In the genomic region with DNA sequence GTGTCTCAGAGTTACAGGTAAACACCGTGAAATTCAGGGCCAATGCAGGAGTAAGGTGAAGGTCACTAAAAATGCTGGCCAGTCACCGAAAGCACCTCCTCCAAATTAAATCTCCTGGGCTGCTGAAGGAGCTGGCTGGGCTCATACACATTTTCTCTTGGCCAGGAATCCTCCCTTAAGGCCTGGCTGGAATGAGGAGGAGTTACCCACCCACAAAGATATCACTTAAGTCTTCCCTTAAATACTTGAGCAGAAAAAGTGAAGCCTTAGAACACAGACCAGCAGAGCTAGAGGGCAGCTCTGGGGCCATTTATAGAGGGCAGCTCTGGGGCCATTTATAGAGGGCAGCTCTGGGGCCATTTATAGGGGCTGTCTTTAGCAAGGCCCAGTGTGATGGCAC, we compare ENCODE assay signal across 14 cellular contexts. TPM values are rescaled to one million over a fixed set of nuclear protein-coding genes. Genes with fewer than 3 reads are reported as not detected.
DNase-seq lines count a peak whose midpoint lies in the region; ATAC-seq and TF ChIP-seq lines count a peak whose summit lies in the region.
"Had no signal": no experiment of that assay in that cellular context is flagged by ENCODE, and none has a peak within 500 bp of the region (broad histone marks: within the 10 kb centered on the region; RNA-seq: fewer than 3 reads in every experiment).

No MANE protein-coding gene starts in this region.

- no peak for ATAC-seq in Right ventricle myocardium superior (ENCODE audit: poor library complexity)
- ATAC-seq in left ventricle myocardium superior = no peak
- peak; percentile 30 for ATAC-seq in omental fat pad (ENCODE audit: low FRiP score)
- ATAC-seq in HG03521 (IDR thresholded peaks at IDR 0.05; ENCODE audit: unreplicated experiment) = no peak

- TF ChIP-seq CTCF in omental fat pad (IDR thresholded peaks at IDR 0.05) = no peak

- intact Hi-C loops in Right ventricle myocardium superior (cut with DNase I) (no loop called here), left ventricle myocardium superior (cut with micrococcal nuclease) (no loop called here), posterior vena cava (cut with DNase I) (no loop called here)

- DNase-seq in Right ventricle myocardium superior (peak; percentile 14), left ventricle myocardium superior (no peak), kidney glomerular epithelial cell (lab: John Stamatoyannopoulos, UW) (peak; percentile 19), omental fat pad (ENCODE audit: low spot score) (no peak), NCI-H2029 (lab: John Stamatoyannopoulos, UW) (no peak), posterior vena cava (ENCODE audit: low spot score) (no peak)
- DNase-seq: 8988T; AML-193; Caco-2; CD8-positive, alpha-beta memory T cell; DMS53; GF-D8 had no signal

RNA-seq across cellular contexts. Expression of a gene that starts 46.3 kb away (rescaled TPM):
- total RNA-seq in Right ventricle myocardium superior (40.9 TPM), left ventricle myocardium superior (46.6 TPM), omental fat pad (100 to 1,000 TPM in 3 of 4 donors, 10 to 100 TPM in 1; 92.8 to 402 (median 260) TPM), posterior vena cava (100 to 1,000 TPM; 152 to 276 TPM)

RNA-seq across cellular contexts. Expression of a gene that starts 52.9 kb away (rescaled TPM):
- not detected for total RNA-seq in Right ventricle myocardium superior
- total RNA-seq in left ventricle myocardium superior = 0.05 TPM
- total RNA-seq in omental fat pad = under 1 TPM in 2 of 4 donors, not detected in 2; 0.06 to 0.28 TPM
- not detected for total RNA-seq in posterior vena cava
- total RNA-seq: Caco-2; CD8-positive, alpha-beta memory T cell; H1 had no signal

RNA-seq across cellular contexts. Expression of a gene that starts 53.2 kb away (rescaled TPM):
- total RNA-seq in Right ventricle myocardium superior = not detected
- not detected for total RNA-seq in left ventricle myocardium superior
- total RNA-seq in omental fat pad = not detected
- not detected for total RNA-seq in posterior vena cava
- total RNA-seq: Caco-2; CD8-positive, alpha-beta memory T cell; H1 had no signal

Comparison
In these comparisons a context has a peak if more than half of its experiments do, and no peak if none do; other contexts are left out.
1. DNase-seq: peak in Right ventricle myocardium superior (single experiment) and kidney glomerular epithelial cell (single experiment); none in left ventricle myocardium superior (single experiment), omental fat pad (single experiment), NCI-H2029 (single experiment) and posterior vena cava (single experiment).